Comparison of ENCODE assay signal across 12 cellular contexts in genomic region chr20:58690351-58690750, GRCh38. TPM values are rescaled to one million over a fixed set of nuclear protein-coding genes. Genes with fewer than 3 reads are reported as not detected.
DNase-seq lines count a peak whose midpoint lies in the region; ATAC-seq and TF ChIP-seq lines count a peak whose summit lies in the region.
"Had no signal": no experiment of that assay in that cellular context is flagged by ENCODE, and none has a peak within 500 bp of the region (broad histone marks: within the 10 kb centered on the region; RNA-seq: fewer than 3 reads in every experiment).

No MANE protein-coding gene starts in this region.

- peak overlapping the region; percentile 97 for H3K27ac Mint-ChIP-seq in dendritic cell treated with granulocyte-macrophage colony-stimulating factor and Interleukin-4, amounts not matched to agents 40 ng/mL and 50 ng/mL, for 4 days
- H3K27ac Mint-ChIP-seq in nephron: peak overlapping the region; percentile 64 to 90 (median 89)

- WGBS in heart right ventricle, 2 donors: 52 to 62% methylated on average over 3 of the region's 3 CpGs

- H3K4me3 ChIP-seq in heart right ventricle (no peak overlapping the region), upper lobe of right lung (no peak overlapping the region)

- no peak overlapping the region for H3K4me3 Mint-ChIP-seq in dendritic cell treated with granulocyte-macrophage colony-stimulating factor and Interleukin-4, amounts not matched to agents 40 ng/mL and 50 ng/mL, for 4 days
- H3K4me3 Mint-ChIP-seq in nephron: peak overlapping the region in 2 of 3 experiments; percentile 48 to 68

- TF ChIP-seq CTCF in heart right ventricle (IDR thresholded peaks at IDR 0.05): no peak
- no peak for TF ChIP-seq CTCF in nephron (IDR thresholded peaks at IDR 0.05; ENCODE audit: unreplicated experiment in 3 of 3)
- TF ChIP-seq CTCF in upper lobe of right lung (IDR thresholded peaks at IDR 0.05): no peak

- H3K36me3 ChIP-seq in heart right ventricle (peaks cover 0 to 8% (median 0%) of the 10 kb centered on the region in 9 donors), upper lobe of right lung (peaks cover 1% of the 10 kb centered on the region)

- ATAC-seq in heart right ventricle (no peak), left ventricle myocardium superior (no peak), upper lobe of right lung (no peak)
- ATAC-seq: esophagus mucosa had no signal

- H3K9me3 ChIP-seq in heart right ventricle (no peaks in the 10 kb centered on the region), upper lobe of right lung (no peaks in the 10 kb centered on the region)

- H3K36me3 Mint-ChIP-seq in dendritic cell treated with granulocyte-macrophage colony-stimulating factor and Interleukin-4, amounts not matched to agents 40 ng/mL and 50 ng/mL, for 4 days (ENCODE audit: low read depth): peaks cover 22% of the 10 kb centered on the region
- H3K36me3 Mint-ChIP-seq in nephron (ENCODE audit: low read depth): peaks cover 15% of the 10 kb centered on the region

- peaks cover 14 to 47% (median 36%) of the 10 kb centered on the region in 9 donors for H3K4me1 ChIP-seq in heart right ventricle
- H3K4me1 ChIP-seq in upper lobe of right lung: peaks cover 34% of the 10 kb centered on the region

- intact Hi-C loops in heart right ventricle (cut with DNase I): loop anchor here in 6 of 10 donors (2.0 to 5.0 kb wide), 5 partner anchors 36 to 453 kb away; partner anchors contain the start of gene STX16 (in 4 of the 6)
- intact Hi-C loops in left ventricle myocardium superior (cut with micrococcal nuclease): no loop called here
- intact Hi-C loops in dendritic cell treated with granulocyte-macrophage colony-stimulating factor and Interleukin-4, amounts not matched to agents 40 ng/mL and 50 ng/mL, for 4 days (cut with micrococcal nuclease): no loop called here
- intact Hi-C loops in upper lobe of right lung (cut with DNase I): no loop called here

- DNase-seq in heart right ventricle (no peak), left ventricle myocardium superior (no peak), upper lobe of right lung (no peak), NCI-H1436 (lab: John Stamatoyannopoulos, UW) (no peak), GM03348 (ENCODE audit: low spot score) (no peak)
- DNase-seq in activated CD8-positive, alpha-beta memory T cell treated with anti-CD3 and anti-CD28 coated beads, Interleukin-2, amount 50 U/mL, for 4 hours: no peak
- DNase-seq: NCI-H187 treated with DMSO at 0.1 percent for 48 hours, occipital lobe had no signal

- peaks cover 35% of the 10 kb centered on the region for H3K4me1 Mint-ChIP-seq in dendritic cell treated with granulocyte-macrophage colony-stimulating factor and Interleukin-4, amounts not matched to agents 40 ng/mL and 50 ng/mL, for 4 days (ENCODE audit: low read depth)
- peaks cover 31% of the 10 kb centered on the region for H3K4me1 Mint-ChIP-seq in nephron

- peak overlapping the region in 8 of 10 donors; percentile 17 to 99 (median 94) for H3K27ac ChIP-seq in heart right ventricle
- peak overlapping the region; percentile 96 for H3K27ac ChIP-seq in upper lobe of right lung

- H3K9me3 Mint-ChIP-seq in dendritic cell treated with granulocyte-macrophage colony-stimulating factor and Interleukin-4, amounts not matched to agents 40 ng/mL and 50 ng/mL, for 4 days: no peaks in the 10 kb centered on the region
- peaks cover 2% of the 10 kb centered on the region for H3K9me3 Mint-ChIP-seq in nephron
- H3K9me3 Mint-ChIP-seq: brain had no signal

- H3K27me3 ChIP-seq in heart right ventricle (no peaks in the 10 kb centered on the region), upper lobe of right lung (no peaks in the 10 kb centered on the region)

- no peaks in the 10 kb centered on the region for H3K27me3 Mint-ChIP-seq in dendritic cell treated with granulocyte-macrophage colony-stimulating factor and Interleukin-4, amounts not matched to agents 40 ng/mL and 50 ng/mL, for 4 days
- no peaks in the 10 kb centered on the region for H3K27me3 Mint-ChIP-seq in nephron (ENCODE audit: low read depth)
- H3K27me3 Mint-ChIP-seq: brain had no signal

RNA-seq across cellular contexts. Expression of gene NPEPL1, which starts 2.2 kb away (rescaled TPM):
- total RNA-seq in heart right ventricle (10 to 100 TPM; 23.1 to 35.9 (median 29.9) TPM), left ventricle myocardium superior (26.4 TPM), upper lobe of right lung (41.6 TPM)
- polyA plus RNA-seq in heart right ventricle: 10 to 100 TPM; 16.7 to 46.7 TPM

RNA-seq across cellular contexts. Expression of gene STX16, which starts 39.3 kb away (rescaled TPM):
- 10 to 100 TPM; 25.3 to 33.9 (median 27.0) TPM for total RNA-seq in heart right ventricle
- 10 to 100 TPM; 17.1 to 57.6 TPM for polyA plus RNA-seq in heart right ventricle
- 24.8 TPM for total RNA-seq in left ventricle myocardium superior
- total RNA-seq in upper lobe of right lung: 57.0 TPM

Comparison
In these comparisons a context has a peak if more than half of its experiments do, and no peak if none do; other contexts are left out.
1. intact Hi-C loops: an anchor here in heart right ventricle (2.0 to 5.0 kb wide); none called in left ventricle myocardium superior, dendritic cell treated with granulocyte-macrophage colony-stimulating factor and Interleukin-4, amounts not matched to agents 40 ng/mL and 50 ng/mL, for 4 days and upper lobe of right lung.